In genomic region chr4:20255823-20256222, GRCh38 we compare ENCODE assay signal across 15 cellular contexts. TPM values are rescaled to one million over a fixed set of nuclear protein-coding genes. Genes with fewer than 3 reads are reported as not detected.
DNase-seq lines count a peak whose midpoint lies in the region; ATAC-seq and TF ChIP-seq lines count a peak whose summit lies in the region.
"Had no signal": no experiment of that assay in that cellular context is flagged by ENCODE, and none has a peak within 500 bp of the region (broad histone marks: within the 10 kb centered on the region; RNA-seq: fewer than 3 reads in every experiment).

No MANE protein-coding gene starts in this region.

- no peaks in the 10 kb centered on the region for H3K36me3 ChIP-seq in MG63
- H3K36me3 ChIP-seq in fibroblast of lung (ENCODE audit: control insufficient read depth, insufficient read depth, low read length), result no peaks in the 10 kb centered on the region
- H3K36me3 ChIP-seq in neural progenitor cell, result no peaks in the 10 kb centered on the region

- peaks cover 11% of the 10 kb centered on the region for H3K36me3 Mint-ChIP-seq in neural progenitor cell
- H3K36me3 Mint-ChIP-seq: naive B cell had no signal

- H3K4me1 ChIP-seq in fibroblast of lung (ENCODE audit: control insufficient read depth, extremely low read depth, insufficient read depth, low read length), result peaks cover 7% of the 10 kb centered on the region
- H3K4me1 ChIP-seq in neural progenitor cell, result peaks cover 13% of the 10 kb centered on the region

- CTCF ChIA-PET in AG04450 (lab: Charles Lee), result no interaction called here

- DNase-seq in AG04450 (ENCODE audit: low read depth, low spot score), result no peak
- no peak for DNase-seq in MG63
- peak in 1 of 2 donors; percentile 34 for DNase-seq in fibroblast of lung (ENCODE audit: low read depth in 2 of 2)
- peak; percentile 31 for DNase-seq in neural progenitor cell (ENCODE audit: low spot score)
- no peak for DNase-seq in SIG-M5 treated with dmso at 0.1 percent for 504 hours (lab: John Stamatoyannopoulos, UW; ENCODE audit: unreplicated experiment)
- DNase-seq in NCI-H2029 (lab: John Stamatoyannopoulos, UW), result no peak
- DNase-seq: activated CD8-positive, alpha-beta T cell treated with anti-CD3 and anti-CD28 coated beads, Interleukin-2, amount 10 ng/mL, durations not matched to agents 7 days and 5 days; activated naive CD4-positive, alpha-beta T cell; effector CD4-positive, alpha-beta T cell; naive B cell; NCI-H187; stimulated activated CD4-positive, alpha-beta T cell treated with anti-CD3 and anti-CD28 coated beads, Interleukin-12 subunit alpha, Interleukin-12 subunit beta, amount 100 ng/mL, for 4 hours had no signal

- ATAC-seq in HG02840 (IDR thresholded peaks at IDR 0.05; ENCODE audit: low FRiP score, unreplicated experiment) (no peak), GM21390 (IDR thresholded peaks at IDR 0.05; ENCODE audit: unreplicated experiment) (no peak)
- ATAC-seq: activated CD8-positive, alpha-beta T cell treated with anti-CD3 and anti-CD28 coated beads, Interleukin-2, amount 10 ng/mL, durations not matched to agents 7 days and 5 days had no signal

- H3K9ac ChIP-seq in fibroblast of lung (ENCODE audit: insufficient read depth, low read length) (no peak overlapping the region), neural progenitor cell (no peak overlapping the region)

- peaks cover 39% of the 10 kb centered on the region for H3K79me2 ChIP-seq in fibroblast of lung (ENCODE audit: control insufficient read depth, insufficient read depth, low read length)
- H3K79me2 ChIP-seq in neural progenitor cell (ENCODE audit: low read depth), result no peaks in the 10 kb centered on the region

- H3K4me1 Mint-ChIP-seq in neural progenitor cell, result peaks cover 36% of the 10 kb centered on the region

- H4K20me1 ChIP-seq in fibroblast of lung (ENCODE audit: control insufficient read depth, extremely low read depth, insufficient read depth, low read length), result no peaks in the 10 kb centered on the region
- H4K20me1 ChIP-seq in neural progenitor cell (ENCODE audit: low read depth), result peaks cover 25% of the 10 kb centered on the region

- TF ChIP-seq CTCF in AG04450 (IDR thresholded peaks at IDR 0.05; ENCODE audit: low read depth, low read length), result no peak
- no peak for TF ChIP-seq CTCF in fibroblast of lung (conservative IDR thresholded peaks at IDR 0.05 in 1 of 2, IDR thresholded peaks at IDR 0.05 in 1 of 2; ENCODE audit: low read depth in 1 of 2, low read length in 2 of 2)
- TF ChIP-seq CTCF in neural progenitor cell (IDR thresholded peaks at IDR 0.05), result no peak

- H3K27ac ChIP-seq in AG04450 (ENCODE audit: low read depth, low read length), result no peak overlapping the region
- H3K27ac ChIP-seq in fibroblast of lung (ENCODE audit: insufficient read depth, low read length), result no peak overlapping the region
- no peak overlapping the region for H3K27ac ChIP-seq in neural progenitor cell

- H3K27me3 Mint-ChIP-seq in neural progenitor cell (ENCODE audit: insufficient read depth, low read depth), result peaks cover 8% of the 10 kb centered on the region

- peak overlapping the region; percentile 99 for H3K4me2 ChIP-seq in fibroblast of lung (ENCODE audit: extremely low read depth, insufficient read depth, low read length)
- H3K4me2 ChIP-seq in neural progenitor cell, result no peak overlapping the region

- H2AFZ ChIP-seq in fibroblast of lung (ENCODE audit: low read length) (no peak overlapping the region), neural progenitor cell (replicated peaks) (no peak overlapping the region)

- no peaks in the 10 kb centered on the region for H3K9me3 ChIP-seq in AG04450 (ENCODE audit: control insufficient read depth, insufficient read depth, low read length)
- H3K9me3 ChIP-seq in MG63, result no peaks in the 10 kb centered on the region
- no peaks in the 10 kb centered on the region for H3K9me3 ChIP-seq in fibroblast of lung (ENCODE audit: control insufficient read depth, insufficient read depth, low read depth, low read length)
- H3K9me3 ChIP-seq in neural progenitor cell (ENCODE audit: low read depth), result no peaks in the 10 kb centered on the region

- peaks cover 7% of the 10 kb centered on the region for H3F3A ChIP-seq in neural progenitor cell (ENCODE audit: low read depth)

- no peaks in the 10 kb centered on the region for H3K9me3 Mint-ChIP-seq in neural progenitor cell
- H3K9me3 Mint-ChIP-seq: T-helper 2 cell treated with Interferon-gamma antibody and Interleukin-4, amounts not matched to agents 5 μg/mL and 100 μg/mL, for 36 hours had no signal

- H3K4me3 Mint-ChIP-seq in neural progenitor cell, result peak overlapping the region; percentile 100
- H3K4me3 Mint-ChIP-seq: activated CD8-positive, alpha-beta T cell treated with anti-CD3 and anti-CD28 coated beads, Interleukin-2, amount 10 ng/mL, durations not matched to agents 7 days and 5 days; T-helper 2 cell treated with Interferon-gamma antibody and Interleukin-4, amounts not matched to agents 5 μg/mL and 100 μg/mL, for 36 hours had no signal

- H3K27me3 ChIP-seq in AG04450 (ENCODE audit: control insufficient read depth, insufficient read depth, low read length) (no peaks in the 10 kb centered on the region), MG63 (no peaks in the 10 kb centered on the region), fibroblast of lung (ENCODE audit: control insufficient read depth, insufficient read depth, low read length) (no peaks in the 10 kb centered on the region), neural progenitor cell (peaks cover 78% of the 10 kb centered on the region)

- POLR2A ChIA-PET in AG04450 (lab: Yijun Ruan, JAX), result interaction anchor here (1.2 kb wide), 1 partner anchor 62 kb away, joined by 3 read pairs; no protein-coding TSS in a partner anchor

- H3K27ac Mint-ChIP-seq in neural progenitor cell, result no peak overlapping the region
- H3K27ac Mint-ChIP-seq: activated CD8-positive, alpha-beta T cell treated with anti-CD3 and anti-CD28 coated beads, Interleukin-2, amount 10 ng/mL, durations not matched to agents 7 days and 5 days; T-helper 2 cell treated with Interferon-gamma antibody and Interleukin-4, amounts not matched to agents 5 μg/mL and 100 μg/mL, for 36 hours had no signal

- H3K4me3 ChIP-seq in AG04450 (ENCODE audit: low read depth, low read length) (peak overlapping the region; percentile 80), MG63 (peak overlapping the region; percentile 53), fibroblast of lung (replicated peaks in 1 of 4; ENCODE audit: control extremely low read depth in 1 of 4, insufficient read depth in 1 of 4, low read depth in 3 of 4, low read length in 4 of 4) (peak overlapping the region; percentile 46 to 88 (median 71)), neural progenitor cell (no peak overlapping the region)

RNA-seq across cellular contexts. Expression of gene SLIT2, which starts 4.1 kb away (rescaled TPM):
- polyA plus RNA-seq in AG04450 (2011; rRNA removed), result 15.2 and 16.0 TPM in 2 replicates
- 29.8 and 33.5 TPM in 2 replicates for polyA minus RNA-seq in AG04450 (2011; rRNA and poly(A)+ RNA removed)
- total RNA-seq in MG63 (2014; rRNA removed; shearing (Covaris generic); ENCODE audit: low replicate concordance), result 1.9 and 3.3 TPM in 2 replicates
- total RNA-seq in fibroblast of lung, result 12.6 and 21.1 TPM in 2 replicates
- 25.8 and 27.8 TPM in 2 replicates for polyA plus RNA-seq in fibroblast of lung
- 17.0 and 21.8 TPM in 2 replicates for polyA plus RNA-seq in fibroblast of lung (2012)
- polyA minus RNA-seq in fibroblast of lung (ENCODE audit: low replicate concordance), result 23.5 and 23.8 TPM in 2 replicates
- total RNA-seq in neural progenitor cell (ENCODE audit: low replicate concordance), result 1.2 and 3.0 TPM in 2 replicates
- total RNA-seq: activated CD8-positive, alpha-beta T cell treated with anti-CD3 and anti-CD28 coated beads, Interleukin-2, amount 10 ng/mL, durations not matched to agents 7 days and 5 days had no signal
